27 cellular contexts compared by ENCODE assay signal in genomic region chr3:164984947-164985346, GRCh38.
"Had no signal": no experiment of that assay in that cellular context is flagged by ENCODE, and none has a peak within 500 bp of the region (broad histone marks: within the 10 kb centered on the region; RNA-seq: fewer than 3 reads in every experiment).

No MANE protein-coding gene starts in this region.

- H3K79me2 ChIP-seq: hepatocyte had no signal

- H2AFZ ChIP-seq: hepatocyte had no signal

- H3K27me3 ChIP-seq: dorsolateral prefrontal cortex, esophagus squamous epithelium, gastroesophageal sphincter, heart left ventricle, hepatocyte had no signal

- H3K36me3 ChIP-seq: esophagus squamous epithelium, gastroesophageal sphincter, heart left ventricle, left ventricle myocardium inferior, lower lobe of right lung had no signal

- H3K27ac Mint-ChIP-seq: immature natural killer cell, mesothelial cell of epicardium, naive B cell had no signal

- ATAC-seq: esophagus mucosa, gastroesophageal sphincter, heart left ventricle, left colon, left lobe of liver, lower lobe of right lung, mucosa of descending colon had no signal

- H3K27me3 Mint-ChIP-seq: naive B cell had no signal

- H3K4me3 Mint-ChIP-seq: immature natural killer cell, mesothelial cell of epicardium, naive B cell had no signal

- H3K36me3 Mint-ChIP-seq: immature natural killer cell, mesothelial cell of epicardium, naive B cell had no signal

- H3K4me2 ChIP-seq: hepatocyte had no signal

- H3K27ac ChIP-seq: coronary artery, dorsolateral prefrontal cortex, epithelial cell of prostate, esophagus squamous epithelium, gastroesophageal sphincter, heart left ventricle, hepatocyte, left ventricle myocardium inferior, lower lobe of right lung had no signal

- H3K4me1 Mint-ChIP-seq: immature natural killer cell, mesothelial cell of epicardium, naive B cell had no signal

- H3K4me3 ChIP-seq: coronary artery, dorsolateral prefrontal cortex, esophagus squamous epithelium, gastroesophageal sphincter, heart left ventricle, hepatocyte, left ventricle myocardium inferior, lower lobe of right lung, mucosa of descending colon had no signal

- DNase-seq: dermis blood vessel endothelial cell; dorsolateral prefrontal cortex; effector CD4-positive, alpha-beta T cell; effector memory CD4-positive, alpha-beta T cell; erythroblast; esophagus squamous epithelium; foreskin fibroblast; foreskin melanocyte; heart left ventricle; hypothalamus; immature natural killer cell; islet precursor cell; kidney; kidney glomerular epithelial cell; left colon; left ventricle myocardium inferior; lower lobe of right lung; mesenchymal stem cell; mucosa of descending colon; naive B cell had no signal

- H3K9me3 ChIP-seq: esophagus squamous epithelium, gastroesophageal sphincter, heart left ventricle, left ventricle myocardium inferior, lower lobe of right lung, mucosa of descending colon had no signal

- H3K4me1 ChIP-seq: esophagus squamous epithelium, gastroesophageal sphincter, heart left ventricle, left ventricle myocardium inferior, lower lobe of right lung had no signal
